In the genomic region with DNA sequence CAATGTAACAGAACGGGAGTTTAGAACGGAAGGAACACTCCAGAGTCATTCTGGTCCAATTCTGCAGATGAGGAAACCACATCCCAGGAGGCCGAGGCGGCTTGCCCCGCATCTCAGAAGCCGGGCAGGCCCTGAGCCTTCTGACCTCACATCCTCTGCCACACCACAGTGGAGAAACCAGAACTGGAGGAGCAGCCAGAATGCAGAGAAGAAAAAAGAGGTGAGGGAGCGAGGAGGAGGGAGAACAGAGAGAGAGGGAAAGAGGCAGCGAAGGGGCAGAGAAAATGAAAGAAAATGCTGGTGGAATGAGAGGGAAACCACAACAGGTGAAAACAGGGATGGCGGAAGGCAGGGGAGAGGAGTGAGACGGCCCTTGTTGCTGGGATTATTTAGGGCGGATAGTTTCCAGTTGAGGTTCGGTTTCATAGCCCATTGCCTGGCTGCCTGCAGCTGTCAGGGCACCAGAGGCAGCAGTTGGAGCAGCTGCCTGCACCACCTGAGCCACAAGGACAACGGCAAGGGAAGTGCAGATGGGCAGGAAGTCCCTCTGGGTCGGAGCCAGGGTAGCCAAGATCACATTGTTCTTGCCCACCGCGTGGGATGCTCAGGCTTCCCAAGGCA, we compare ENCODE assay signal across 12 cellular contexts. TPM values are rescaled to one million over a fixed set of nuclear protein-coding genes. Genes with fewer than 3 reads are reported as not detected.
DNase-seq lines count a peak whose midpoint lies in the region; ATAC-seq, FAIRE-seq and TF ChIP-seq lines count a peak whose summit lies in the region.
"Had no signal": no experiment of that assay in that cellular context is flagged by ENCODE, and none has a peak within 500 bp of the region (broad histone marks: within the 10 kb centered on the region; RNA-seq: fewer than 3 reads in every experiment).

A gene (plus strand): TSS at position 77 of the 621 bp plus-strand sequence.

- H3K9ac ChIP-seq in GM12878 (ENCODE audit: control insufficient read depth, insufficient read depth, low read length), result peak within 1 kb of the TSS; percentile 36; the same call in 1 of the 2 replicates
- H3K9ac ChIP-seq: neural progenitor cell had no signal

- DNase-seq in DMS53 treated with DMSO at 0.1 percent for 48 hours (lab: John Stamatoyannopoulos, UW; ENCODE audit: unreplicated experiment) (peak; percentile 12), GM12878 (ENCODE audit: low read depth, low spot score) (no peak), cerebellum (ENCODE audit: low spot score) (no peak), NCI-H510A treated with DMSO at 0.1 percent for 48 hours (lab: John Stamatoyannopoulos, UW) (no peak)
- peak; percentile 61 for DNase-seq in Jurkat, Clone E6-1 (ENCODE audit: low read depth, low spot score)
- no peak for DNase-seq in activated CD4-positive, CD25-positive, alpha-beta regulatory T cell treated with anti-CD3 and anti-CD28 coated beads, Interleukin-2, amount 50 U/mL, for 72 hours
- DNase-seq: caudate nucleus; head of caudate nucleus; stimulated activated CD4-positive, alpha-beta T cell treated with anti-CD3 and anti-CD28 coated beads, Interleukin-4, amount 100 ng/mL, for 4 hours had no signal

- TF ChIP-seq RAD21 in GM12878 (IDR thresholded peaks at IDR 0.05; ENCODE audit: insufficient read depth, low read depth, low read length), result no peak

- RAD21 ChIA-PET in GM12878 (lab: Charles Lee; ENCODE audit: unreplicated experiment), result interaction anchor here (0.7 to 1.3 kb wide), 2 partner anchors 11 to 118 kb away, joined by 4 to 6 read pairs; no protein-coding TSS in a partner anchor

- CTCF ChIA-PET in GM12878 (lab: Yijun Ruan, JAX), result interaction anchor here (0.9 kb wide), 1 partner anchor 12 kb away, joined by 6 read pairs; no protein-coding TSS in a partner anchor

- peak within 1 kb of the TSS; percentile 49 for H3K27ac ChIP-seq in GM12878 (ENCODE audit: control insufficient read depth, insufficient read depth)
- H3K27ac ChIP-seq: neural progenitor cell had no signal

- 39% methylated on average over 16 of the region's 16 CpGs for WGBS in GM12878 (ENCODE audit: insufficient coverage, insufficient replicate concordance, low lambda C conversion rate, missing lambda C conversion rate)

- POLR2A ChIA-PET in GM12878 (lab: Charles Lee), result interaction anchor here (0.8 to 2.0 kb wide), 3 partner anchors 10 to 19 kb away, joined by 3 to 5 read pairs (median 4); no protein-coding TSS in a partner anchor

- peak within 1 kb of the TSS; percentile 90 for H3K4me2 ChIP-seq in GM12878 (ENCODE audit: control insufficient read depth, insufficient read depth)
- H3K4me2 ChIP-seq: neural progenitor cell had no signal

- in situ Hi-C loops in GM12878 (cut with MboI), result no loop called here

- no peak for TF ChIP-seq CTCF in GM12878 (IDR thresholded peaks at IDR 0.05 in 2 of 3, conservative IDR thresholded peaks at IDR 0.05 in 1 of 3; ENCODE audit: control insufficient read depth in 2 of 3, extremely low read depth in 1 of 3, insufficient read depth in 1 of 3, low read depth in 3 of 3, low read length in 3 of 3)

- peak within 1 kb of the TSS; percentile 82 for H2AFZ ChIP-seq in GM12878 (ENCODE audit: control insufficient read depth, low read depth, low read length)
- H2AFZ ChIP-seq: neural progenitor cell had no signal

- SMC1A ChIA-PET in GM12878 (lab: Charles Lee; ENCODE audit: uncharacterized antibody, unreplicated experiment), result interaction anchor here (0.8 to 2.2 kb wide), 4 partner anchors 10 to 71 kb away, joined by 3 to 7 read pairs (median 3); no protein-coding TSS in a partner anchor

- no peak within 1 kb of the TSS; the same call in 1 of the 2 replicates for H3K4me3 ChIP-seq in Jurkat, Clone E6-1 (ENCODE audit: low read length)
- peak within 1 kb of the TSS; percentile 31 for H3K4me3 ChIP-seq in GM12878
- H3K4me3 ChIP-seq: neural progenitor cell had no signal

- BruUV-seq in GM12878 (replicated peaks; lab: Mats Ljungman, UMichigan), result no TSS peak

- H3K9me3 ChIP-seq in GM12878 (replicated peaks; ENCODE audit: control insufficient read depth, insufficient read depth, low read length), result no peaks in the 10 kb centered on the region

- H3K36me3 ChIP-seq in GM12878 (ENCODE audit: control insufficient read depth in 2 of 2, insufficient read depth in 2 of 2, low read length in 1 of 2), result no peaks in the 10 kb centered on the region
- H3K36me3 ChIP-seq: neural progenitor cell had no signal

- H3K4me1 ChIP-seq in GM12878 (ENCODE audit: control insufficient read depth, insufficient read depth, low read length), result peaks cover 7% of the 10 kb centered on the region; the same call in 1 of the 2 replicates

- no peak for TF ChIP-seq POLR2A in GM12878 (IDR thresholded peaks at IDR 0.05; ENCODE audit: low read depth, low read length)

- FAIRE-seq in GM12878 (lab: Jason Lieb, UNC), result no peak

- no peaks in the 10 kb centered on the region for H3K27me3 ChIP-seq in GM12878 (replicated peaks in 1 of 2; ENCODE audit: control insufficient read depth in 2 of 2, insufficient read depth in 2 of 2, low read length in 1 of 2)
- H3K27me3 ChIP-seq: neural progenitor cell had no signal

- TF ChIP-seq EP300 in GM12878 (IDR thresholded peaks at IDR 0.05; ENCODE audit: borderline replicate concordance in 1 of 2, control insufficient read depth in 1 of 2, low read depth in 2 of 2, low read length in 2 of 2), result no peak

- intact Hi-C loops in GM12878 (cut with micrococcal nuclease; ENCODE audit: unreplicated experiment), result loop anchor here (5.0 kb wide), 2 partner anchors 115 to 375 kb away; no protein-coding TSS in a partner anchor

- no peaks in the 10 kb centered on the region for H4K20me1 ChIP-seq in GM12878 (ENCODE audit: control insufficient read depth, insufficient read depth)

- ATAC-seq in GM19397 (IDR thresholded peaks at IDR 0.05; ENCODE audit: unreplicated experiment), result peak; percentile 72
- ATAC-seq in GM12878, result peak; percentile 80
- ATAC-seq in GM21526 (IDR thresholded peaks at IDR 0.05; ENCODE audit: low FRiP score, unreplicated experiment), result no peak

- no peaks in the 10 kb centered on the region for H3K79me2 ChIP-seq in GM12878 (ENCODE audit: control insufficient read depth, insufficient read depth, low read length)

TF ChIP-seq in GM12878, 131 proteins besides CTCF, POLR2A, EP300 and RAD21 (continues in another document):
- no peak for TF ChIP-seq TAF1 (IDR thresholded peaks at IDR 0.05; ENCODE audit: borderline replicate concordance, low read depth, low read length)
- TF ChIP-seq, protein P1, sequence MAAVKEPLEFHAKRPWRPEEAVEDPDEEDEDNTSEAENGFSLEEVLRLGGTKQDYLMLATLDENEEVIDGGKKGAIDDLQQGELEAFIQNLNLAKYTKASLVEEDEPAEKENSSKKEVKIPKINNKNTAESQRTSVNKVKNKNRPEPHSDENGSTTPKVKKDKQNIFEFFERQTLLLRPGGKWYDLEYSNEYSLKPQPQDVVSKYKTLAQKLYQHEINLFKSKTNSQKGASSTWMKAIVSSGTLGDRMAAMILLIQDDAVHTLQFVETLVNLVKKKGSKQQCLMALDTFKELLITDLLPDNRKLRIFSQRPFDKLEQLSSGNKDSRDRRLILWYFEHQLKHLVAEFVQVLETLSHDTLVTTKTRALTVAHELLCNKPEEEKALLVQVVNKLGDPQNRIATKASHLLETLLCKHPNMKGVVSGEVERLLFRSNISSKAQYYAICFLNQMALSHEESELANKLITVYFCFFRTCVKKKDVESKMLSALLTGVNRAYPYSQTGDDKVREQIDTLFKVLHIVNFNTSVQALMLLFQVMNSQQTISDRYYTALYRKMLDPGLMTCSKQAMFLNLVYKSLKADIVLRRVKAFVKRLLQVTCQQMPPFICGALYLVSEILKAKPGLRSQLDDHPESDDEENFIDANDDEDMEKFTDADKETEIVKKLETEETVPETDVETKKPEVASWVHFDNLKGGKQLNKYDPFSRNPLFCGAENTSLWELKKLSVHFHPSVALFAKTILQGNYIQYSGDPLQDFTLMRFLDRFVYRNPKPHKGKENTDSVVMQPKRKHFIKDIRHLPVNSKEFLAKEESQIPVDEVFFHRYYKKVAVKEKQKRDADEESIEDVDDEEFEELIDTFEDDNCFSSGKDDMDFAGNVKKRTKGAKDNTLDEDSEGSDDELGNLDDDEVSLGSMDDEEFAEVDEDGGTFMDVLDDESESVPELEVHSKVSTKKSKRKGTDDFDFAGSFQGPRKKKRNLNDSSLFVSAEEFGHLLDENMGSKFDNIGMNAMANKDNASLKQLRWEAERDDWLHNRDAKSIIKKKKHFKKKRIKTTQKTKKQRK (IDR thresholded peaks at IDR 0.05; ENCODE audit: low read depth, low read length), result no peak
- no peak for TF ChIP-seq YBX1 (IDR thresholded peaks at IDR 0.05)
- no peak for TF ChIP-seq MXI1 (IDR thresholded peaks at IDR 0.05; ENCODE audit: low read depth, low read length)
- TF ChIP-seq IKZF2 (IDR thresholded peaks at IDR 0.05), result peak; percentile 64 to 70
- TF ChIP-seq RUNX3 (IDR thresholded peaks at IDR 0.05; ENCODE audit: low read length), result peak; percentile 67
- no peak for TF ChIP-seq SRF (IDR thresholded peaks at IDR 0.05; ENCODE audit: low read depth in 2 of 2, low read length in 2 of 2)
- TF ChIP-seq TCF12 (IDR thresholded peaks at IDR 0.05; ENCODE audit: low read depth, low read length), result peak; percentile 83
- no peak for TF ChIP-seq JUNB (IDR thresholded peaks at IDR 0.05)
- no peak for TF ChIP-seq ATF7 (IDR thresholded peaks at IDR 0.05; ENCODE audit: low read depth)
- 0 out of 2 replicates have a peak, but pooled peaks have one; percentile 71 for TF ChIP-seq HDGF (IDR thresholded peaks at IDR 0.05)
- TF ChIP-seq DPF2 (IDR thresholded peaks at IDR 0.05), result no peak
- peak; percentile 38; the same call in 1 of the 2 replicates for TF ChIP-seq CREM (IDR thresholded peaks at IDR 0.05; ENCODE audit: low read depth)

RNA-seq across cellular contexts. Expression of the gene that starts here (rescaled TPM):
- not detected for polyA plus RNA-seq in Jurkat, Clone E6-1 (2012; ENCODE audit: insufficient read depth, insufficient read length)
- not detected in 2 replicates for total RNA-seq in GM12878 (2013; cell fraction: nucleolus; rRNA removed)
- total RNA-seq in GM12878 (2014; rRNA removed) (0.45 and 2.0 TPM in 2 replicates), GM12878 (2014; rRNA removed; fragmentation: Illumina TruSeq; extraction: Trizol) (3.0 and 3.1 TPM in 2 replicates), GM12878 (2021) (3.0 and 3.6 TPM in 2 replicates), cerebellum (not detected)
- polyA plus RNA-seq in GM12878 (2011; ENCODE audit: low read depth), result not detected
- polyA plus RNA-seq in GM12878 (2011; rRNA removed) (1.5 and 2.1 TPM in 2 replicates), GM12878 (2014; fragmentation: Illumina TruSeq; extraction: Trizol) (1.6 TPM in 1 of 2 replicates, not detected in the other), GM12878 (2014; fragmentation: Nextera tagmentation; extraction: Ambion mirVana) (10 to 100 TPM; 16.0 to 20.3 TPM), GM12878 (2014; rRNA removed) (4.1 and 6.2 TPM in 2 replicates), GM12878 (2016; fragmentation: Nextera tagmentation; extraction: Ambion mirVana) (1 to 10 TPM; 7.5 to 9.5 TPM)
- 0.81 TPM in 1 of 2 replicates, not detected in the other for polyA plus RNA-seq in GM12878 (2011; cell fraction: cytosol; rRNA removed)
- 0.76 TPM in 1 of 2 replicates, not detected in the other for polyA plus RNA-seq in GM12878 (2011; cell fraction: nucleus; rRNA removed)
- polyA plus RNA-seq in GM12878 (2012), result 1.6 and 2.6 TPM in 2 replicates
- polyA minus RNA-seq in GM12878 (2011; rRNA and poly(A)+ RNA removed), result not detected in 2 replicates
- not detected in 2 replicates for polyA minus RNA-seq in GM12878 (2011; cell fraction: cytosol; rRNA and poly(A)+ RNA removed)
- not detected in 2 replicates for polyA minus RNA-seq in GM12878 (2011; cell fraction: nucleus; rRNA and poly(A)+ RNA removed)

Comparison
In these comparisons a context has a peak if more than half of its experiments do, and no peak if none do; other contexts are left out.
1. DNase-seq: peak in DMS53 treated with DMSO at 0.1 percent for 48 hours (single experiment) and Jurkat, Clone E6-1 (single experiment); none in GM12878 (single experiment), cerebellum (single experiment), activated CD4-positive, CD25-positive, alpha-beta regulatory T cell treated with anti-CD3 and anti-CD28 coated beads, Interleukin-2, amount 50 U/mL, for 72 hours (single experiment) and NCI-H510A treated with DMSO at 0.1 percent for 48 hours (single experiment).